ENCODE assay signal across 20 cellular contexts in the genomic region with DNA sequence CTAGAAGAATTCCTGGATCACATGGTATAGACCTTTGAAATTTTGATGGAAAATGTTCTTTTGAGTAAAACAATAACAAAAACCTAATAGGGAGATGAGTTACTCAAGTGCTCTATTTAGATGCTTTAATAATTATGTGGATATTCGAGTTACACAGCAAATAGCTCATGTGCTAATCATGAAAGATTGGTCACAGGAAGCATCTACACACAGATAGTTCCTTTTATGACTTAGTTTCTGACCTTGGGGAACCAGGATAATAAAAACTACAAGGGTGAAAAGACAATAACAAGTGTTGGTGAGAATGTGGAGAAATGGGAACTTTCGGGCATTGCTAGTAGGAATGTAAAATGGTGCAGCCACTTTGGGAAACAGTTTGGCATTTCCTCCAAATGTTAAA. TPM values are rescaled to one million over a fixed set of nuclear protein-coding genes. Genes with fewer than 3 reads are reported as not detected.
DNase-seq lines count a peak whose midpoint lies in the region; ATAC-seq and TF ChIP-seq lines count a peak whose summit lies in the region.
"Had no signal": no experiment of that assay in that cellular context is flagged by ENCODE, and none has a peak within 500 bp of the region (broad histone marks: within the 10 kb centered on the region; RNA-seq: fewer than 3 reads in every experiment).

No MANE protein-coding gene starts in this region.

- H3K79me2 ChIP-seq in trophoblast cell (ENCODE audit: control insufficient read depth, insufficient read depth, low read length, poor library complexity): peaks cover 11% of the 10 kb centered on the region

- H3K4me2 ChIP-seq in trophoblast cell (ENCODE audit: low read length): no peak overlapping the region
- H3K4me2 ChIP-seq: KMS-11 had no signal

- DNase-seq in natural killer cell: no peak
- no peak for DNase-seq in natural killer cell treated with Interleukin-12 subunit alpha and Interleukin-12 subunit beta and Interleukin-15 and Interleukin-18, amount 100 ng/mL, for 72 hours (ENCODE audit: low spot score)
- DNase-seq in activated naive CD8-positive, alpha-beta T cell treated with anti-CD3 and anti-CD28 coated beads for 36 hours: no peak
- peak in 1 of 2 donors; percentile 24 for DNase-seq in trophoblast cell
- no peak for DNase-seq in SKM-1 (lab: John Stamatoyannopoulos, UW; ENCODE audit: unreplicated experiment)
- DNase-seq in erythroblast (lab: John Stamatoyannopoulos, UW): no peak
- DNase-seq in D341Med (ENCODE audit: low spot score): no peak
- DNase-seq: ACHN; Calu3; CD4-positive, CD25-positive, alpha-beta regulatory T cell; DMS79 treated with DMSO at 0.1 percent for 48 hours; GF-D8; GOT3; MG63; NCI-H1092 treated with DMSO at 0.1 percent for 48 hours; NCI-H1694 treated with DMSO at 0.1 percent for 48 hours; NCI-H446; NCI-H748 treated with DMSO at 0.1 percent for 48 hours; PC-3 had no signal

- H2AK5ac ChIP-seq in trophoblast cell (ENCODE audit: low read length): no peak overlapping the region

- H3K36me3 ChIP-seq in trophoblast cell (ENCODE audit: control insufficient read depth in 1 of 2, insufficient read depth in 2 of 2, low read length in 2 of 2): peaks cover 9 to 21% of the 10 kb centered on the region in 2 experiments

- no peak overlapping the region for H3K18ac ChIP-seq in trophoblast cell (ENCODE audit: low read length)

- WGBS in trophoblast cell (ENCODE audit: extremely low coverage, insufficient coverage, insufficient read length): no CpG with 5 or more reads among the region's 2 CpGs

- H3K27ac ChIP-seq in trophoblast cell (ENCODE audit: low read depth, low read length): peak overlapping the region; percentile 83
- H3K27ac ChIP-seq: KMS-11 had no signal

- peaks cover 6% of the 10 kb centered on the region for H3K79me1 ChIP-seq in trophoblast cell (ENCODE audit: low read length)

- no peak overlapping the region for H2BK5ac ChIP-seq in trophoblast cell (ENCODE audit: low read depth, low read length, poor library complexity)

- no peak overlapping the region for H4K12ac ChIP-seq in trophoblast cell (ENCODE audit: low read depth, low read length)

- H3K4me3 Mint-ChIP-seq in natural killer cell: no peak overlapping the region
- no peak overlapping the region for H3K4me3 Mint-ChIP-seq in natural killer cell treated with Interleukin-12 subunit alpha and Interleukin-12 subunit beta and Interleukin-15 and Interleukin-18, amount 100 ng/mL, for 72 hours
- no peak overlapping the region for H3K4me3 Mint-ChIP-seq in activated naive CD8-positive, alpha-beta T cell treated with anti-CD3 and anti-CD28 coated beads for 36 hours
- H3K4me3 Mint-ChIP-seq: CD4-positive, CD25-positive, alpha-beta regulatory T cell had no signal

- H3K9me3 Mint-ChIP-seq in natural killer cell: no peaks in the 10 kb centered on the region
- H3K9me3 Mint-ChIP-seq in natural killer cell treated with Interleukin-12 subunit alpha and Interleukin-12 subunit beta and Interleukin-15 and Interleukin-18, amount 100 ng/mL, for 72 hours: no peaks in the 10 kb centered on the region
- H3K9me3 Mint-ChIP-seq in activated naive CD8-positive, alpha-beta T cell treated with anti-CD3 and anti-CD28 coated beads for 36 hours: no peaks in the 10 kb centered on the region
- H3K9me3 Mint-ChIP-seq: CD4-positive, CD25-positive, alpha-beta regulatory T cell had no signal

- peak overlapping the region; percentile 27 to 57 for H3K27ac Mint-ChIP-seq in natural killer cell
- peak overlapping the region in 1 of 2 donors; percentile 66 for H3K27ac Mint-ChIP-seq in natural killer cell treated with Interleukin-12 subunit alpha and Interleukin-12 subunit beta and Interleukin-15 and Interleukin-18, amount 100 ng/mL, for 72 hours
- peak overlapping the region; percentile 2 for H3K27ac Mint-ChIP-seq in activated naive CD8-positive, alpha-beta T cell treated with anti-CD3 and anti-CD28 coated beads for 36 hours

- no peak for TF ChIP-seq POLR2A in erythroblast (IDR thresholded peaks at IDR 0.05; ENCODE audit: low read length)

- no peak overlapping the region for H3K14ac ChIP-seq in trophoblast cell (ENCODE audit: low read length)

- no peak overlapping the region for H3K4me3 ChIP-seq in trophoblast cell (ENCODE audit: low read depth, low read length)
- H3K4me3 ChIP-seq: MG63 had no signal

- H4K8ac ChIP-seq in trophoblast cell (ENCODE audit: low read depth, low read length): no peak overlapping the region

- H3K27me3 ChIP-seq in trophoblast cell (ENCODE audit: insufficient read depth, low read length): no peaks in the 10 kb centered on the region
- H3K27me3 ChIP-seq: MG63 had no signal

- H3K23ac ChIP-seq in trophoblast cell (ENCODE audit: low read length): no peak overlapping the region

- H3K27me3 Mint-ChIP-seq in natural killer cell (ENCODE audit: low read depth in 2 of 2): no peaks in the 10 kb centered on the region
- no peaks in the 10 kb centered on the region for H3K27me3 Mint-ChIP-seq in natural killer cell treated with Interleukin-12 subunit alpha and Interleukin-12 subunit beta and Interleukin-15 and Interleukin-18, amount 100 ng/mL, for 72 hours
- H3K27me3 Mint-ChIP-seq in activated naive CD8-positive, alpha-beta T cell treated with anti-CD3 and anti-CD28 coated beads for 36 hours: no peaks in the 10 kb centered on the region
- H3K27me3 Mint-ChIP-seq: CD4-positive, CD25-positive, alpha-beta regulatory T cell had no signal

- H4K91ac ChIP-seq in trophoblast cell (ENCODE audit: low read depth, low read length): no peak overlapping the region

- intact Hi-C loops in natural killer cell (cut with micrococcal nuclease): no loop called here

- H2BK120ac ChIP-seq in trophoblast cell (ENCODE audit: insufficient read depth, low read length, poor library complexity): no peak overlapping the region

- no peak for ATAC-seq in natural killer cell
- ATAC-seq in natural killer cell treated with Interleukin-12 subunit alpha and Interleukin-12 subunit beta and Interleukin-15 and Interleukin-18, amount 100 ng/mL, for 72 hours: no peak
- ATAC-seq: PC-3 had no signal

- H3K36me3 Mint-ChIP-seq in natural killer cell: peaks cover 16% of the 10 kb centered on the region
- H3K36me3 Mint-ChIP-seq in natural killer cell treated with Interleukin-12 subunit alpha and Interleukin-12 subunit beta and Interleukin-15 and Interleukin-18, amount 100 ng/mL, for 72 hours: peaks cover 35% of the 10 kb centered on the region
- peaks cover 9% of the 10 kb centered on the region for H3K36me3 Mint-ChIP-seq in activated naive CD8-positive, alpha-beta T cell treated with anti-CD3 and anti-CD28 coated beads for 36 hours

- no peak for TF ChIP-seq CTCF in natural killer cell (IDR thresholded peaks at IDR 0.05)

- H3K4me1 Mint-ChIP-seq in natural killer cell: peaks cover 49 to 59% of the 10 kb centered on the region in 2 donors
- peaks cover 57 to 63% of the 10 kb centered on the region in 2 donors for H3K4me1 Mint-ChIP-seq in natural killer cell treated with Interleukin-12 subunit alpha and Interleukin-12 subunit beta and Interleukin-15 and Interleukin-18, amount 100 ng/mL, for 72 hours (ENCODE audit: low read depth in 2 of 2)
- peaks cover 34% of the 10 kb centered on the region for H3K4me1 Mint-ChIP-seq in activated naive CD8-positive, alpha-beta T cell treated with anti-CD3 and anti-CD28 coated beads for 36 hours

- H2BK12ac ChIP-seq in trophoblast cell (ENCODE audit: low read length): no peak overlapping the region

- H2AFZ ChIP-seq in trophoblast cell (ENCODE audit: insufficient read depth, low read length, poor library complexity): no peak overlapping the region

- peaks cover 9 to 17% of the 10 kb centered on the region in 2 experiments for H3K4me1 ChIP-seq in trophoblast cell (ENCODE audit: control insufficient read depth in 1 of 2, insufficient read depth in 2 of 2, low read length in 2 of 2)

- no peak overlapping the region for H3K4ac ChIP-seq in trophoblast cell (ENCODE audit: low read depth, low read length)

- no peaks in the 10 kb centered on the region for H3K9me3 ChIP-seq in trophoblast cell (ENCODE audit: insufficient read depth, low read depth, low read length)
- H3K9me3 ChIP-seq: MG63 had no signal

- no peak overlapping the region for H3K9ac ChIP-seq in trophoblast cell (ENCODE audit: low read length)
- H3K9ac ChIP-seq: KMS-11 had no signal

RNA-seq across cellular contexts. Expression of a gene that starts 19.7 kb away (rescaled TPM):
- total RNA-seq in natural killer cell: 100 to 1,000 TPM; 194 to 238 (median 236) TPM
- 100 to 1,000 TPM; 198 to 240 TPM for total RNA-seq in natural killer cell treated with Interleukin-12 subunit alpha and Interleukin-12 subunit beta and Interleukin-15 and Interleukin-18, amount 100 ng/mL, for 72 hours
- 100 to 1,000 TPM; 150 to 156 TPM for total RNA-seq in activated naive CD8-positive, alpha-beta T cell treated with anti-CD3 and anti-CD28 coated beads for 36 hours
- polyA plus RNA-seq in trophoblast cell (2013): 238 and 250 TPM in 2 replicates
